In genomic region chr10:110076559-110077318, GRCh38 we compare ENCODE assay signal across 9 cellular contexts.
DNase-seq lines count a peak whose midpoint lies in the region; ATAC-seq, FAIRE-seq and TF ChIP-seq lines count a peak whose summit lies in the region.
"Had no signal": no experiment of that assay in that cellular context is flagged by ENCODE, and none has a peak within 500 bp of the region (broad histone marks: within the 10 kb centered on the region; RNA-seq: fewer than 3 reads in every experiment).

No MANE protein-coding gene starts in this region.

- DNase-seq in NCI-H1694 treated with DMSO at 0.1 percent for 48 hours (lab: John Stamatoyannopoulos, UW) (peak; percentile 13), NCI-H1694 (lab: John Stamatoyannopoulos, UW) (no peak), MM.1S (peak; percentile 52), ascending aorta (ENCODE audit: low spot score in 2 of 2) (peak in 1 of 2 donors; percentile 66), kidney (no peak), NCI-H2029 (lab: John Stamatoyannopoulos, UW) (no peak)
- DNase-seq in stimulated activated naive CD8-positive, alpha-beta T cell treated with anti-CD3 and anti-CD28 coated beads, Interleukin-15, amount 100 ng/mL, for 72 hours = no peak

- TF ChIP-seq CTCF in MM.1S (IDR thresholded peaks at IDR 0.05; ENCODE audit: low read length) (no peak; the same call in 1 of the 2 replicates), ascending aorta (IDR thresholded peaks at IDR 0.05) (no peak), kidney (IDR thresholded peaks at IDR 0.05; ENCODE audit: borderline replicate concordance, extremely low read depth, insufficient read depth) (no peak)

- no peaks in the 10 kb centered on the region for H3K9me3 ChIP-seq in MM.1S (replicated peaks; ENCODE audit: insufficient read depth, low read length)
- H3K9me3 ChIP-seq in ascending aorta = no peaks in the 10 kb centered on the region
- H3K9me3 ChIP-seq in kidney (ENCODE audit: control insufficient read depth in 1 of 2, low read length in 2 of 2) = no peaks in the 10 kb centered on the region

- H4K20me1 ChIP-seq in MM.1S (ENCODE audit: insufficient read depth, low read length) = no peaks in the 10 kb centered on the region

- ATAC-seq in HG02571 (IDR thresholded peaks at IDR 0.05; ENCODE audit: unreplicated experiment) = peak; percentile 74
- ATAC-seq in stimulated activated naive CD8-positive, alpha-beta T cell treated with anti-CD3 and anti-CD28 coated beads, Interleukin-15, amount 100 ng/mL, for 72 hours = peak; percentile 74

- H3K4me2 ChIP-seq in MM.1S (ENCODE audit: low read depth, low read length) = peak overlapping the region; percentile 74

- no peaks in the 10 kb centered on the region for H3K27me3 ChIP-seq in MM.1S (replicated peaks; ENCODE audit: insufficient read depth, low read length)
- no peaks in the 10 kb centered on the region for H3K27me3 ChIP-seq in ascending aorta

- H3K4me3 ChIP-seq in MM.1S (ENCODE audit: low read length) = peak overlapping the region; percentile 19
- no peak overlapping the region for H3K4me3 ChIP-seq in ascending aorta
- H3K4me3 ChIP-seq in kidney (ENCODE audit: low read length in 2 of 2) = no peak overlapping the region

- FAIRE-seq in kidney (lab: Jason Lieb, UNC) = peak; percentile 69

- peaks cover 43% of the 10 kb centered on the region for H3K4me1 ChIP-seq in MM.1S (ENCODE audit: low read length)
- H3K4me1 ChIP-seq in ascending aorta = peaks cover 6 to 46% of the 10 kb centered on the region in 2 donors
- peaks cover 19 to 54% of the 10 kb centered on the region in 2 donors for H3K4me1 ChIP-seq in kidney (ENCODE audit: control insufficient read depth in 1 of 2, insufficient read depth in 1 of 2, low read depth in 1 of 2, low read length in 2 of 2)

- H3K27ac ChIP-seq in MM.1S (ENCODE audit: low read length) (peak overlapping the region; percentile 75), ascending aorta (peak overlapping the region; percentile 57 to 63), kidney (ENCODE audit: low read depth in 2 of 2, low read length in 2 of 2) (peak overlapping the region; percentile 7 to 23)
- H3K27ac ChIP-seq: 22Rv1 had no signal

- peaks cover 25% of the 10 kb centered on the region for H3F3A ChIP-seq in MM.1S (ENCODE audit: insufficient read depth, low read length)

- no peaks in the 10 kb centered on the region for H3K36me3 ChIP-seq in MM.1S (replicated peaks; ENCODE audit: insufficient read depth, low read length)
- no peaks in the 10 kb centered on the region for H3K36me3 ChIP-seq in ascending aorta
- H3K36me3 ChIP-seq in kidney (ENCODE audit: control insufficient read depth in 1 of 2, insufficient read depth in 2 of 2, low read length in 2 of 2) = no peaks in the 10 kb centered on the region

- no peaks in the 10 kb centered on the region for H3K9me3 Mint-ChIP-seq in stimulated activated naive CD8-positive, alpha-beta T cell treated with anti-CD3 and anti-CD28 coated beads, Interleukin-15, amount 100 ng/mL, for 72 hours

- H3K27me3 Mint-ChIP-seq in stimulated activated naive CD8-positive, alpha-beta T cell treated with anti-CD3 and anti-CD28 coated beads, Interleukin-15, amount 100 ng/mL, for 72 hours = no peaks in the 10 kb centered on the region

- H3K27ac Mint-ChIP-seq in stimulated activated naive CD8-positive, alpha-beta T cell treated with anti-CD3 and anti-CD28 coated beads, Interleukin-15, amount 100 ng/mL, for 72 hours = peak overlapping the region; percentile 45 to 96

- 0 out of 2 replicates have a peak overlapping the region, but pooled peaks have one; percentile 19 for H2AFZ ChIP-seq in MM.1S (ENCODE audit: low read length)

- peaks cover 19% of the 10 kb centered on the region for H3K79me2 ChIP-seq in MM.1S (ENCODE audit: low read length)

- peak overlapping the region; percentile 30; the same call in 1 of the 2 replicates for H3K9ac ChIP-seq in MM.1S (ENCODE audit: low read length)
- H3K9ac ChIP-seq in kidney (ENCODE audit: low read length in 2 of 2) = peak overlapping the region; percentile 12 to 13

- peak overlapping the region; percentile 73 to 88 for H3K4me3 Mint-ChIP-seq in stimulated activated naive CD8-positive, alpha-beta T cell treated with anti-CD3 and anti-CD28 coated beads, Interleukin-15, amount 100 ng/mL, for 72 hours

- intact Hi-C loops in ascending aorta (cut with DNase I) = loop anchor here (2.0 to 5.0 kb wide), 2 partner anchors 70 to 99 kb away; partner anchors contain the start of gene ADD3
- intact Hi-C loops in kidney (cut with DNase I) = no loop called here

- H3K4me1 Mint-ChIP-seq in stimulated activated naive CD8-positive, alpha-beta T cell treated with anti-CD3 and anti-CD28 coated beads, Interleukin-15, amount 100 ng/mL, for 72 hours = peaks cover 93% of the 10 kb centered on the region

- no peaks in the 10 kb centered on the region for H3K9me2 ChIP-seq in MM.1S (replicated peaks; ENCODE audit: insufficient read depth, low read length)

Comparison
In these comparisons a context has a peak if more than half of its experiments do, and no peak if none do; other contexts are left out.
1. DNase-seq: peak in NCI-H1694 treated with DMSO at 0.1 percent for 48 hours (single experiment) and MM.1S (single experiment); none in NCI-H1694 (single experiment), kidney (single experiment), stimulated activated naive CD8-positive, alpha-beta T cell treated with anti-CD3 and anti-CD28 coated beads, Interleukin-15, amount 100 ng/mL, for 72 hours (0 of 2) and NCI-H2029 (single experiment).
2. H3K27ac ChIP-seq: peak in every context shown above with its lines; median percentile 75 in MM.1S; 60 in ascending aorta; 15 in kidney.